Comparison of ENCODE assay signal across 22 cellular contexts in genomic region chr3:4334548-4334947, GRCh38. TPM values are rescaled to one million over a fixed set of nuclear protein-coding genes. Genes with fewer than 3 reads are reported as not detected.
DNase-seq lines count a peak whose midpoint lies in the region; ATAC-seq, FAIRE-seq and TF ChIP-seq lines count a peak whose summit lies in the region.
"Had no signal": no experiment of that assay in that cellular context is flagged by ENCODE, and none has a peak within 500 bp of the region (broad histone marks: within the 10 kb centered on the region; RNA-seq: fewer than 3 reads in every experiment).

No MANE protein-coding gene starts in this region.

- ATAC-seq in HepG2: no peak
- no peak for ATAC-seq in gastroesophageal sphincter
- no peak for ATAC-seq in HG03469 (IDR thresholded peaks at IDR 0.05; ENCODE audit: unreplicated experiment)
- ATAC-seq: activated CD8-positive, alpha-beta T cell treated with anti-CD3 and anti-CD28 coated beads for 36 hours; activated T-cell treated with anti-CD3 and anti-CD28 coated beads, Interleukin-2, amount 50 U/mL, for 4 hours; sciatic nerve had no signal

- TF ChIP-seq POLR2A in HepG2 (IDR thresholded peaks at IDR 0.05; ENCODE audit: insufficient read depth in 1 of 2, low read depth in 2 of 2, low read length in 2 of 2): no peak
- no peak for TF ChIP-seq POLR2A in gastroesophageal sphincter (IDR thresholded peaks at IDR 0.05)

- TF ChIP-seq RAD21 in HepG2 (CRISPR knock-in tag; IDR thresholded peaks at IDR 0.05): no peak

- H3K27ac Mint-ChIP-seq in chondrocyte (ENCODE audit: unreplicated experiment): no peak overlapping the region
- H3K27ac Mint-ChIP-seq: activated CD8-positive, alpha-beta T cell treated with anti-CD3 and anti-CD28 coated beads for 36 hours had no signal

- no peaks in the 10 kb centered on the region for H4K20me1 ChIP-seq in HepG2 (ENCODE audit: insufficient read depth, low read length)

- no peak for FAIRE-seq in HepG2 (lab: Jason Lieb, UNC)
- FAIRE-seq in urothelium cell line (lab: Jason Lieb, UNC): no peak
- FAIRE-seq: RCC 7860 had no signal

- H3K4me3 Mint-ChIP-seq in chondrocyte (ENCODE audit: unreplicated experiment): no peak overlapping the region
- H3K4me3 Mint-ChIP-seq: activated CD8-positive, alpha-beta T cell treated with anti-CD3 and anti-CD28 coated beads for 36 hours; activated T-cell treated with anti-CD3 and anti-CD28 coated beads, Interleukin-2, amount 50 U/mL, for 4 hours had no signal

- H3K9me3 ChIP-seq in HepG2 (ENCODE audit: low read length) (peaks cover 10% of the 10 kb centered on the region; the same call in 1 of the 2 replicates), gastroesophageal sphincter (no peaks in the 10 kb centered on the region)
- H3K9me3 ChIP-seq: left ventricle myocardium inferior, uterus had no signal

- peaks cover 22% of the 10 kb centered on the region for H3K4me1 ChIP-seq in HepG2 (ENCODE audit: insufficient read depth, low read length)
- H3K4me1 ChIP-seq in gastroesophageal sphincter: peaks cover 0 to 3% (median 0%) of the 10 kb centered on the region in 3 donors
- H3K4me1 ChIP-seq: left ventricle myocardium inferior, uterus had no signal

- H3K36me3 ChIP-seq in HepG2 (replicated peaks in 1 of 2; ENCODE audit: control insufficient read depth in 1 of 2, insufficient read depth in 2 of 2, low read length in 2 of 2) (no peaks in the 10 kb centered on the region), gastroesophageal sphincter (no peaks in the 10 kb centered on the region)
- H3K36me3 ChIP-seq: breast epithelium, left ventricle myocardium inferior, uterus had no signal

- peaks cover 4% of the 10 kb centered on the region for H3K9me3 Mint-ChIP-seq in chondrocyte (ENCODE audit: low read depth)

- H3K4me2 ChIP-seq in HepG2 (ENCODE audit: low read depth, low read length): no peak overlapping the region

- no peaks in the 10 kb centered on the region for H3K27me3 ChIP-seq in HepG2 (ENCODE audit: control insufficient read depth in 1 of 2, insufficient read depth in 2 of 2, low read length in 2 of 2)
- no peaks in the 10 kb centered on the region for H3K27me3 ChIP-seq in gastroesophageal sphincter
- H3K27me3 ChIP-seq: breast epithelium, uterus had no signal

- no peak overlapping the region for H3K4me3 ChIP-seq in HepG2 (replicated peaks in 1 of 3; ENCODE audit: insufficient read depth in 1 of 3, low read depth in 2 of 3, low read length in 3 of 3)
- H3K4me3 ChIP-seq in gastroesophageal sphincter: no peak overlapping the region
- H3K4me3 ChIP-seq: breast epithelium, left ventricle myocardium inferior, uterus had no signal

- intact Hi-C loops in HepG2 (cut with micrococcal nuclease; ENCODE audit: unreplicated experiment): loop anchor here (5.0 kb wide), 1 partner anchor 298 kb away; no protein-coding TSS in a partner anchor

- no peak overlapping the region for H3K9ac ChIP-seq in HepG2 (ENCODE audit: insufficient read depth, low read depth, low read length)

- 53% methylated on average over 1 of the region's 1 CpG for WGBS in HepG2 (ENCODE audit: low lambda C conversion rate)
- 19 to 33% methylated on average over 1 of the region's 1 CpG for WGBS in gastroesophageal sphincter (ENCODE audit: low coverage in 1 of 2), 2 donors

- no peaks in the 10 kb centered on the region for H3K36me3 Mint-ChIP-seq in chondrocyte (ENCODE audit: low read depth)

- CTCF ChIA-PET in HepG2 (lab: Yijun Ruan, JAX; ENCODE audit: low intra/inter-chr PET ratio, low total read pairs): interaction anchor here (0.7 to 1.0 kb wide), 2 partner anchors 237 to 299 kb away, joined by 3 read pairs; no protein-coding TSS in a partner anchor

- no peaks in the 10 kb centered on the region for H3K27me3 Mint-ChIP-seq in chondrocyte (ENCODE audit: low read depth)
- H3K27me3 Mint-ChIP-seq: activated CD8-positive, alpha-beta T cell treated with anti-CD3 and anti-CD28 coated beads for 36 hours had no signal

- no peaks in the 10 kb centered on the region for H3K79me2 ChIP-seq in HepG2 (ENCODE audit: insufficient read depth, low read length)

- TF ChIP-seq EP300 in HepG2 (IDR thresholded peaks at IDR 0.05; ENCODE audit: low read depth in 2 of 2, low read length in 2 of 2) (no peak), HepG2 (CRISPR knock-in tag; IDR thresholded peaks at IDR 0.05; ENCODE audit: borderline replicate concordance) (no peak), gastroesophageal sphincter (IDR thresholded peaks at IDR 0.05) (no peak)

- POLR2A ChIA-PET in HepG2 (lab: Yijun Ruan, JAX): no interaction called here

- in situ Hi-C loops in HepG2 (cut with HindIII; ENCODE audit: extremely low pct_ligation_motif_present, low pct_unique_long_range_greater_than_20kb): no loop called here

- TF ChIP-seq CTCF in C4-2B (conservative IDR thresholded peaks at IDR 0.05) (peak; percentile 27), LNCAP (IDR thresholded peaks at IDR 0.05) (peak; percentile 34; the same call in 1 of the 2 replicates), chondrocyte (IDR thresholded peaks at IDR 0.05) (peak; percentile 51), HepG2 (CRISPR knock-in tag; IDR thresholded peaks at IDR 0.05) (peak; percentile 28; the same call in 1 of the 2 replicates), gastroesophageal sphincter (IDR thresholded peaks at IDR 0.05) (no peak)

- H2AFZ ChIP-seq in HepG2 (ENCODE audit: low read length): no peak overlapping the region

- peaks cover 21% of the 10 kb centered on the region for H3K4me1 Mint-ChIP-seq in chondrocyte (ENCODE audit: low read depth)

- DNase-seq in chondrocyte (ENCODE audit: low spot score) (no peak), HepG2 (ENCODE audit: low spot score) (no peak), NCI-H2081 (lab: John Stamatoyannopoulos, UW) (no peak), urothelium cell line (ENCODE audit: low spot score) (no peak)
- DNase-seq: activated CD8-positive, alpha-beta T cell treated with anti-CD3 and anti-CD28 coated beads for 36 hours; activated T-cell treated with anti-CD3 and anti-CD28 coated beads, Interleukin-2, amount 50 U/mL, for 4 hours; GDM1; GOT3; left ventricle myocardium inferior; NCI-H1417; NCI-H2171 treated with DMSO at 0.1 percent for 48 hours; NCI-H774; nucleus accumbens; stimulated activated CD4-positive, alpha-beta T cell treated with anti-CD3 and anti-CD28 coated beads, Interleukin-1b, Interleukin-23, amount 100 ng/mL, for 48 hours; uterus had no signal

- BruUV-seq in HepG2 (replicated peaks; lab: Mats Ljungman, UMichigan): no TSS peak

- H3K27ac ChIP-seq in C4-2B: no peak overlapping the region
- H3K27ac ChIP-seq in HepG2 (ENCODE audit: extremely low read length, insufficient read depth, low read length): no peak overlapping the region
- H3K27ac ChIP-seq in gastroesophageal sphincter: no peak overlapping the region
- H3K27ac ChIP-seq: breast epithelium, left ventricle myocardium inferior, uterus had no signal

TF ChIP-seq in HepG2, 621 proteins besides CTCF, POLR2A, EP300 and RAD21:
- TF ChIP-seq HDAC2 (CRISPR knock-in tag; IDR thresholded peaks at IDR 0.05) (no peak), STAG1 (CRISPR knock-in tag; IDR thresholded peaks at IDR 0.05) (0 out of 2 replicates have a peak, but pooled peaks have one; percentile 8)

RNA-seq across cellular contexts. Expression of gene SETMAR, which starts 31.4 kb away (rescaled TPM):
- total RNA-seq in chondrocyte: 11.0 to 16.6 TPM (median 13.1 TPM) in 3 replicates
- 16.7 and 20.5 TPM in 2 replicates for total RNA-seq in HepG2 (2016; rRNA removed; fragmentation: Illumina TruSeq; extraction: Trizol)
- 6.1 and 7.6 TPM in 2 replicates for total RNA-seq in HepG2 (2016; cell fraction: cytosol; rRNA removed; fragmentation: Illumina TruSeq; extraction: Trizol; ENCODE audit: low read depth)
- total RNA-seq in HepG2 (2016; cell fraction: insoluble cytoplasmic fraction; rRNA removed; fragmentation: Illumina TruSeq; extraction: Trizol): 16.3 and 19.1 TPM in 2 replicates
- total RNA-seq in HepG2 (2016; cell fraction: membrane; rRNA removed; fragmentation: Illumina TruSeq; extraction: Trizol): 10.2 and 10.7 TPM in 2 replicates
- total RNA-seq in HepG2 (2016; cell fraction: nucleus; rRNA removed; fragmentation: Illumina TruSeq; extraction: Trizol): 11.8 and 16.3 TPM in 2 replicates
- polyA plus RNA-seq in HepG2 (2011; rRNA removed): 5.3 and 7.0 TPM in 2 replicates
- polyA plus RNA-seq in HepG2 (2011; cell fraction: cytosol; rRNA removed): 3.5 and 5.6 TPM in 2 replicates
- 4.9 and 5.1 TPM in 2 replicates for polyA plus RNA-seq in HepG2 (2011; cell fraction: nucleus; rRNA removed)
- polyA plus RNA-seq in HepG2 (2012): 6.7 and 8.0 TPM in 2 replicates
- polyA plus RNA-seq in HepG2 (2016; cell fraction: cytosol; fragmentation: Illumina TruSeq; extraction: Trizol; ENCODE audit: low read depth): 2.6 and 3.6 TPM in 2 replicates
- 18.7 and 19.5 TPM in 2 replicates for polyA plus RNA-seq in HepG2 (2016; cell fraction: insoluble cytoplasmic fraction; fragmentation: Illumina TruSeq; extraction: Trizol; ENCODE audit: low read depth)
- polyA plus RNA-seq in HepG2 (2016; cell fraction: membrane; fragmentation: Illumina TruSeq; extraction: Trizol; ENCODE audit: low read depth): 4.9 and 5.8 TPM in 2 replicates
- polyA plus RNA-seq in HepG2 (2016; cell fraction: nucleus; fragmentation: Illumina TruSeq; extraction: Trizol; ENCODE audit: insufficient read depth, low read depth): 12.5 and 13.0 TPM in 2 replicates
- 12.4 and 17.9 TPM in 2 replicates for polyA minus RNA-seq in HepG2 (2011; rRNA and poly(A)+ RNA removed; ENCODE audit: low replicate concordance)
- polyA minus RNA-seq in HepG2 (2011; cell fraction: cytosol; rRNA and poly(A)+ RNA removed): 2.1 and 4.2 TPM in 2 replicates
- 24.1 and 28.3 TPM in 2 replicates for polyA minus RNA-seq in HepG2 (2011; cell fraction: nucleus; rRNA and poly(A)+ RNA removed)
- 10 to 100 TPM; 24.4 to 43.4 (median 26.8) TPM for total RNA-seq in gastroesophageal sphincter

Comparison
In these comparisons a context has a peak if more than half of its experiments do, and no peak if none do; other contexts are left out.
1. CTCF ChIP-seq: peak in C4-2B (single experiment), LNCAP (single experiment), chondrocyte (single experiment) and HepG2 (single experiment); none in gastroesophageal sphincter (0 of 4).